Comparison of ENCODE assay signal across 34 cellular contexts in the genomic region with DNA sequence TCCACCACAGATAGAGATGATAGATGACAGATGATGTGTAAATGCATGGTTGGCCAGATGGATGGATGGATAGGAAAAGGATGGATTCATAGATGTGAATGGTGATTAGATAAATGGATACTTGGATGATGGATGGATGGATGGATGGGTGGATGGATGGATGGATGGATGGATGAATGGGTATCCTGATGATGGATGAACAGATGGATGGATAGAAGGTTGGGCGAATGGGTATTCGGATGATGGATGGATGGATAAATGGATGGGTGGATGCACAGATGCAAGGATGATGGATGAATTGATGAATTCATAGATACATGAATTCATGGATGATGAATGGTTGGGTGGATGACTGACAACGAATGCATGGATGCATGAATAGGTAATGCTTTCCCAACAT. TPM values are rescaled to one million over a fixed set of nuclear protein-coding genes. Genes with fewer than 3 reads are reported as not detected.
"Had no signal": no experiment of that assay in that cellular context is flagged by ENCODE, and none has a peak within 500 bp of the region (broad histone marks: within the 10 kb centered on the region; RNA-seq: fewer than 3 reads in every experiment).

No MANE protein-coding gene starts in this region.

- H3K9me3 Mint-ChIP-seq: activated CD4-positive, alpha-beta memory T cell treated with anti-CD3 and anti-CD28 coated beads, Interleukin-2, amount 10 ng/mL, durations not matched to agents 7 days and 5 days; activated CD4-positive, alpha-beta T cell treated with anti-CD3 and anti-CD28 coated beads, Interleukin-2, amount 10 ng/mL, durations not matched to agents 7 days and 5 days; activated naive CD4-positive, alpha-beta T cell treated with anti-CD3 and anti-CD28 coated beads, Interleukin-2, amount 10 ng/mL, durations not matched to agents 7 days and 5 days; activated naive CD4-positive, alpha-beta T cell treated with anti-CD3 and anti-CD28 coated beads, Interleukin-2, amount 50 U/mL, for 24 hours; activated naive CD8-positive, alpha-beta T cell treated with anti-CD3 and anti-CD28 coated beads, Interleukin-2, amount 10 ng/mL, durations not matched to agents 7 days and 5 days; activated naive CD8-positive, alpha-beta T cell treated with anti-CD3 and anti-CD28 coated beads, Interleukin-2, amount 50 U/mL, for 24 hours; activated T-cell treated with anti-CD3 and anti-CD28 coated beads, Interleukin-2, amount 50 U/mL, for 24 hours; activated T-helper 1 cell treated with anti-CD3 and anti-CD28 coated beads, Interleukin-12 subunit alpha, Interleukin-12 subunit beta, Interleukin-2, Interleukin-4 antibody, amounts not matched to agents 30 ng/mL and 10 ng/mL and 1 ng/mL, durations not matched to agents 14 hours and 24 hours and 36 hours; activated T-helper 17 cell treated with anti-CD3 and anti-CD28 coated beads, Interleukin-2, amount 50 U/mL, for 72 hours; T-helper 1 cell treated with Interleukin-12 subunit alpha and Interleukin-12 subunit beta and Interleukin-4 antibody, amounts not matched to agents 30 μg/mL and 1 μg/mL, for 36 hours; T-helper 2 cell treated with Interferon-gamma antibody and Interleukin-4, amounts not matched to agents 5 μg/mL and 100 μg/mL, for 36 hours; WTC11 had no signal

- H3K27ac ChIP-seq: body of pancreas, brain microvascular endothelial cell, breast epithelium, VCaP had no signal

- H3K4me1 Mint-ChIP-seq: activated CD4-positive, alpha-beta memory T cell treated with anti-CD3 and anti-CD28 coated beads, Interleukin-2, amount 10 ng/mL, durations not matched to agents 7 days and 5 days; activated CD4-positive, alpha-beta T cell treated with anti-CD3 and anti-CD28 coated beads for 36 hours; activated CD4-positive, alpha-beta T cell treated with anti-CD3 and anti-CD28 coated beads, Interleukin-2, amount 10 ng/mL, durations not matched to agents 7 days and 5 days; activated naive CD4-positive, alpha-beta T cell treated with anti-CD3 and anti-CD28 coated beads, Interleukin-2, amount 10 ng/mL, durations not matched to agents 7 days and 5 days; activated naive CD4-positive, alpha-beta T cell treated with anti-CD3 and anti-CD28 coated beads, Interleukin-2, amount 50 U/mL, for 24 hours; activated naive CD8-positive, alpha-beta T cell treated with anti-CD3 and anti-CD28 coated beads, Interleukin-2, amount 10 ng/mL, durations not matched to agents 7 days and 5 days; activated naive CD8-positive, alpha-beta T cell treated with anti-CD3 and anti-CD28 coated beads, Interleukin-2, amount 50 U/mL, for 24 hours; activated T-helper 17 cell treated with anti-CD3 and anti-CD28 coated beads, Interleukin-2, amount 50 U/mL, for 72 hours had no signal

- H3K4me3 ChIP-seq: body of pancreas, breast epithelium had no signal

- H3K4me3 Mint-ChIP-seq: activated CD4-positive, alpha-beta memory T cell treated with anti-CD3 and anti-CD28 coated beads, Interleukin-2, amount 10 ng/mL, durations not matched to agents 7 days and 5 days; activated CD4-positive, alpha-beta T cell treated with anti-CD3 and anti-CD28 coated beads for 36 hours; activated CD4-positive, alpha-beta T cell treated with anti-CD3 and anti-CD28 coated beads, Interleukin-2, amount 10 ng/mL, durations not matched to agents 7 days and 5 days; activated CD8-positive, alpha-beta T cell treated with anti-CD3 and anti-CD28 coated beads, Interleukin-2, amount 10 ng/mL, durations not matched to agents 7 days and 5 days; activated naive CD4-positive, alpha-beta T cell treated with anti-CD3 and anti-CD28 coated beads, Interleukin-2, amount 10 ng/mL, durations not matched to agents 7 days and 5 days; activated naive CD4-positive, alpha-beta T cell treated with anti-CD3 and anti-CD28 coated beads, Interleukin-2, amount 50 U/mL, for 24 hours; activated naive CD8-positive, alpha-beta T cell; activated naive CD8-positive, alpha-beta T cell treated with anti-CD3 and anti-CD28 coated beads, Interleukin-2, amount 10 ng/mL, durations not matched to agents 7 days and 5 days; activated naive CD8-positive, alpha-beta T cell treated with anti-CD3 and anti-CD28 coated beads, Interleukin-2, amount 50 U/mL, for 24 hours; activated T-cell treated with anti-CD3 and anti-CD28 coated beads, Interleukin-2, amount 50 U/mL, for 24 hours; activated T-helper 1 cell treated with anti-CD3 and anti-CD28 coated beads, Interleukin-12 subunit alpha, Interleukin-12 subunit beta, Interleukin-2, Interleukin-4 antibody, amounts not matched to agents 30 ng/mL and 10 ng/mL and 1 ng/mL, durations not matched to agents 14 hours and 24 hours and 36 hours; activated T-helper 17 cell treated with anti-CD3 and anti-CD28 coated beads, Interleukin-2, amount 50 U/mL, for 72 hours; T-helper 1 cell treated with Interleukin-12 subunit alpha and Interleukin-12 subunit beta and Interleukin-4 antibody, amounts not matched to agents 30 μg/mL and 1 μg/mL, for 36 hours; T-helper 2 cell treated with Interferon-gamma antibody and Interleukin-4, amounts not matched to agents 5 μg/mL and 100 μg/mL, for 36 hours; WTC11 had no signal

- H3K36me3 ChIP-seq: brain microvascular endothelial cell, breast epithelium had no signal

- H3K27me3 ChIP-seq: body of pancreas, brain microvascular endothelial cell had no signal

- DNase-seq: activated CD4-positive, alpha-beta memory T cell treated with anti-CD3 and anti-CD28 coated beads, Interleukin-2, amount 10 ng/mL, durations not matched to agents 7 days and 5 days; activated CD4-positive, alpha-beta T cell treated with anti-CD3 and anti-CD28 coated beads for 1 hour; activated CD4-positive, alpha-beta T cell treated with anti-CD3 and anti-CD28 coated beads for 36 hours; activated CD4-positive, alpha-beta T cell treated with anti-CD3 and anti-CD28 coated beads for 48 hours; activated CD4-positive, alpha-beta T cell treated with anti-CD3 and anti-CD28 coated beads, Interleukin-2, amount 10 ng/mL, durations not matched to agents 7 days and 5 days; activated CD4-positive, alpha-beta T cell treated with anti-CD3 and anti-CD28 coated beads, Interleukin-2, amount 50 U/mL, for 48 hours; activated CD4-positive, CD25-positive, alpha-beta regulatory T cell; activated CD8-positive, alpha-beta memory T cell treated with anti-CD3 and anti-CD28 coated beads for 24 hours; activated CD8-positive, alpha-beta memory T cell treated with anti-CD3 and anti-CD28 coated beads, Interleukin-2, amount 50 U/mL, for 48 hours; activated CD8-positive, alpha-beta T cell treated with anti-CD3 and anti-CD28 coated beads, Interleukin-2, amount 10 ng/mL, durations not matched to agents 7 days and 5 days; activated gamma-delta T cell; activated naive CD4-positive, alpha-beta T cell treated with anti-CD3 and anti-CD28 coated beads, Interleukin-2, amount 10 ng/mL, durations not matched to agents 7 days and 5 days; activated naive CD4-positive, alpha-beta T cell treated with Interleukin-2 at 50 U/mL for 16 hours; activated naive CD8-positive, alpha-beta T cell treated with anti-CD3 and anti-CD28 coated beads, Interleukin-2, amount 10 ng/mL, durations not matched to agents 7 days and 5 days; activated naive CD8-positive, alpha-beta T cell treated with anti-CD3 and anti-CD28 coated beads, Interleukin-2, amount 50 U/mL, for 24 hours; activated T-cell treated with anti-CD3 and anti-CD28 coated beads, Interleukin-2, amount 50 U/mL, for 24 hours; activated T-cell treated with anti-CD3 and anti-CD28 coated beads, Interleukin-2, amount 50 U/mL, for 48 hours; aorta; body of pancreas; brain microvascular endothelial cell; central memory CD4-positive, alpha-beta T cell; T-helper 1 cell; T-helper 2 cell; T-helper 9 cell had no signal

- H3K27ac Mint-ChIP-seq: activated CD4-positive, alpha-beta memory T cell treated with anti-CD3 and anti-CD28 coated beads, Interleukin-2, amount 10 ng/mL, durations not matched to agents 7 days and 5 days; activated CD4-positive, alpha-beta T cell treated with anti-CD3 and anti-CD28 coated beads for 36 hours; activated CD4-positive, alpha-beta T cell treated with anti-CD3 and anti-CD28 coated beads, Interleukin-2, amount 10 ng/mL, durations not matched to agents 7 days and 5 days; activated CD8-positive, alpha-beta T cell treated with anti-CD3 and anti-CD28 coated beads, Interleukin-2, amount 10 ng/mL, durations not matched to agents 7 days and 5 days; activated naive CD4-positive, alpha-beta T cell treated with anti-CD3 and anti-CD28 coated beads, Interleukin-2, amount 10 ng/mL, durations not matched to agents 7 days and 5 days; activated naive CD4-positive, alpha-beta T cell treated with anti-CD3 and anti-CD28 coated beads, Interleukin-2, amount 50 U/mL, for 24 hours; activated naive CD8-positive, alpha-beta T cell; activated naive CD8-positive, alpha-beta T cell treated with anti-CD3 and anti-CD28 coated beads, Interleukin-2, amount 10 ng/mL, durations not matched to agents 7 days and 5 days; activated naive CD8-positive, alpha-beta T cell treated with anti-CD3 and anti-CD28 coated beads, Interleukin-2, amount 50 U/mL, for 24 hours; activated T-cell treated with anti-CD3 and anti-CD28 coated beads, Interleukin-2, amount 50 U/mL, for 24 hours; activated T-helper 1 cell treated with anti-CD3 and anti-CD28 coated beads, Interleukin-12 subunit alpha, Interleukin-12 subunit beta, Interleukin-2, Interleukin-4 antibody, amounts not matched to agents 30 ng/mL and 10 ng/mL and 1 ng/mL, durations not matched to agents 14 hours and 24 hours and 36 hours; activated T-helper 17 cell treated with anti-CD3 and anti-CD28 coated beads, Interleukin-2, amount 50 U/mL, for 72 hours; T-helper 1 cell treated with Interleukin-12 subunit alpha and Interleukin-12 subunit beta and Interleukin-4 antibody, amounts not matched to agents 30 μg/mL and 1 μg/mL, for 36 hours; T-helper 2 cell treated with Interferon-gamma antibody and Interleukin-4, amounts not matched to agents 5 μg/mL and 100 μg/mL, for 36 hours; WTC11 had no signal

- H3K4me1 ChIP-seq: body of pancreas, breast epithelium had no signal

- ATAC-seq: activated CD4-positive, alpha-beta T cell treated with anti-CD3 and anti-CD28 coated beads for 36 hours; activated CD4-positive, CD25-positive, alpha-beta regulatory T cell treated with anti-CD3 and anti-CD28 coated beads, Interleukin-2, amount 50 U/mL, for 24 hours; activated CD8-positive, alpha-beta T cell treated with anti-CD3 and anti-CD28 coated beads, Interleukin-2, amount 10 ng/mL, durations not matched to agents 7 days and 5 days; activated naive CD8-positive, alpha-beta T cell treated with anti-CD3 and anti-CD28 coated beads, Interleukin-2, amount 50 U/mL, for 24 hours; activated T-helper 17 cell treated with anti-CD3 and anti-CD28 coated beads, Interleukin-2, amount 50 U/mL, for 72 hours; body of pancreas; WTC11 had no signal

- H3K36me3 Mint-ChIP-seq: activated naive CD4-positive, alpha-beta T cell treated with anti-CD3 and anti-CD28 coated beads, Interleukin-2, amount 10 ng/mL, durations not matched to agents 7 days and 5 days; activated naive CD4-positive, alpha-beta T cell treated with anti-CD3 and anti-CD28 coated beads, Interleukin-2, amount 50 U/mL, for 24 hours; activated naive CD8-positive, alpha-beta T cell; activated naive CD8-positive, alpha-beta T cell treated with anti-CD3 and anti-CD28 coated beads, Interleukin-2, amount 10 ng/mL, durations not matched to agents 7 days and 5 days; WTC11 had no signal

- H3K9me3 ChIP-seq: body of pancreas, breast epithelium had no signal

RNA-seq across cellular contexts. Expression of gene CHST1, which starts 56.1 kb away (rescaled TPM):
- total RNA-seq: activated CD4-positive, alpha-beta memory T cell treated with anti-CD3 and anti-CD28 coated beads, Interleukin-2, amount 10 ng/mL, durations not matched to agents 7 days and 5 days; activated CD4-positive, alpha-beta T cell treated with anti-CD3 and anti-CD28 coated beads, Interleukin-2, amount 10 ng/mL, durations not matched to agents 7 days and 5 days; activated CD8-positive, alpha-beta T cell treated with anti-CD3 and anti-CD28 coated beads, Interleukin-2, amount 10 ng/mL, durations not matched to agents 7 days and 5 days; activated naive CD8-positive, alpha-beta T cell treated with anti-CD3 and anti-CD28 coated beads, Interleukin-2, amount 10 ng/mL, durations not matched to agents 7 days and 5 days; activated T-helper 17 cell treated with anti-CD3 and anti-CD28 coated beads, Interleukin-2, amount 50 U/mL, for 72 hours had no signal
